8 cellular contexts compared by ENCODE assay signal in the genomic region with DNA sequence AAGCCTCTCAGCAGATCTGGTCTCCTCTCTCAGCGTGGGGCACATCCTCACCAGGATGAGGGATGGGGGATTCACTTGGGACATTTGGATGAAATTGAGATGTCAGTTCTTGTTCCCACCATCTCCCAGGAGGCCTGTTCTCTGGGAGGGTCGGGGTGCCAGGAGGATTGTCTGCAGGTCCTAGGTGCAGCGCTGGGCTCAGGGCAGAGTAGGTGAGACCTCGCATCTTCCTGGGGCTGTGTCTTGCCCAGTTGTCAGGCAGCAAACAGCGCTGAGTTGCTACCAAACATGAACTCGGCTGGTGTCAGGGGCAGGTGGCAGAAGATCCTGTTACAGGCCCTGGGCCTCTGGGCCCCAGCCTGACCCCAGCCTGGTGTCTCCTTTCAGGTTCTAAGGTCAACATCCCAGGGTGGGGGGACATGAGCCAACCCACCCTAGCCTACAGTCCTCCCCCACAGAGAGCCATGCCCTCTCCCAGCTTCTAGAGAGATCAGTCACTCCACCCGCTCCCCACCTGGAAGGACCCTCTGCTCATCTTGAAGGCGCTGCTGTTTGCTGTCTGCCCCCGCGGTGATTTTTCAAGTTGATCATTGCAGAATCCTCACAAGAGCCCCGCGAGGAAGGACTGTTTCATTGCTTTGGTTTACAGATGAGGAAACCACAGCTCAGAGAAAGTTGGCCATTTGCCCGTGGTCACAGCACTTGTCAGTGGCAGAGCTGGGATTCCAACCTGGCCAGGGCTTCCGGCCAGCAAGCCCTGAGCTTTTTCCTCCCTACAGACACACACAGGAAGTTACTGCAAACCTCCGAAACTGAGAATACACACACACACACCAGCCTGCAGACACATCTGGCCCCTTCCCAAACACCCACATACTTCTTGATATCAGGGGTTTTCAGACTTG.
DNase-seq lines count a peak whose midpoint lies in the region; TF ChIP-seq lines count a peak whose summit lies in the region.

No MANE protein-coding gene starts in this region.

- no peak for TF ChIP-seq POLR2A in sigmoid colon (IDR thresholded peaks at IDR 0.05)

- no peaks in the 10 kb centered on the region for H3K79me2 ChIP-seq in hepatocyte

- H3K36me3 Mint-ChIP-seq in activated T-helper 1 cell treated with anti-CD3 and anti-CD28 coated beads, Interleukin-12 subunit alpha, Interleukin-12 subunit beta, Interleukin-2, Interleukin-4 antibody, amounts not matched to agents 30 ng/mL and 10 ng/mL and 1 ng/mL, durations not matched to agents 14 hours and 24 hours and 36 hours (ENCODE audit: low read depth), result peaks cover 20% of the 10 kb centered on the region

- in situ Hi-C loops in GM13977 (cut with MboI; ENCODE audit: low pct_unique_long_range_greater_than_20kb, low sequenced_read_pairs, unreplicated experiment), result no loop called here

- H4K20me1 ChIP-seq in hepatocyte (ENCODE audit: insufficient read depth, poor library complexity, severe bottlenecking), result no peaks in the 10 kb centered on the region

- H3K4me3 Mint-ChIP-seq in activated T-helper 1 cell treated with anti-CD3 and anti-CD28 coated beads, Interleukin-12 subunit alpha, Interleukin-12 subunit beta, Interleukin-2, Interleukin-4 antibody, amounts not matched to agents 30 ng/mL and 10 ng/mL and 1 ng/mL, durations not matched to agents 14 hours and 24 hours and 36 hours, result no peak overlapping the region

- H3K27ac Mint-ChIP-seq in activated T-helper 1 cell treated with anti-CD3 and anti-CD28 coated beads, Interleukin-12 subunit alpha, Interleukin-12 subunit beta, Interleukin-2, Interleukin-4 antibody, amounts not matched to agents 30 ng/mL and 10 ng/mL and 1 ng/mL, durations not matched to agents 14 hours and 24 hours and 36 hours, result peak overlapping the region; percentile 67

- H3K27ac ChIP-seq in sigmoid colon (peak overlapping the region; percentile 89 to 96 (median 92)), hepatocyte (no peak overlapping the region)

- no peaks in the 10 kb centered on the region for H3K9me3 Mint-ChIP-seq in activated T-helper 1 cell treated with anti-CD3 and anti-CD28 coated beads, Interleukin-12 subunit alpha, Interleukin-12 subunit beta, Interleukin-2, Interleukin-4 antibody, amounts not matched to agents 30 ng/mL and 10 ng/mL and 1 ng/mL, durations not matched to agents 14 hours and 24 hours and 36 hours

- H3K36me3 ChIP-seq in sigmoid colon (peaks cover 0 to 7% (median 0%) of the 10 kb centered on the region in 4 donors), hepatocyte (replicated peaks; ENCODE audit: insufficient read depth, low read depth) (no peaks in the 10 kb centered on the region)

- H3K27me3 Mint-ChIP-seq in activated T-helper 1 cell treated with anti-CD3 and anti-CD28 coated beads, Interleukin-12 subunit alpha, Interleukin-12 subunit beta, Interleukin-2, Interleukin-4 antibody, amounts not matched to agents 30 ng/mL and 10 ng/mL and 1 ng/mL, durations not matched to agents 14 hours and 24 hours and 36 hours (ENCODE audit: insufficient read depth), result no peaks in the 10 kb centered on the region

- H3K9me3 ChIP-seq in sigmoid colon (no peaks in the 10 kb centered on the region), hepatocyte (ENCODE audit: low read depth) (no peaks in the 10 kb centered on the region)

- H3K4me1 Mint-ChIP-seq in activated T-helper 1 cell treated with anti-CD3 and anti-CD28 coated beads, Interleukin-12 subunit alpha, Interleukin-12 subunit beta, Interleukin-2, Interleukin-4 antibody, amounts not matched to agents 30 ng/mL and 10 ng/mL and 1 ng/mL, durations not matched to agents 14 hours and 24 hours and 36 hours (ENCODE audit: low read depth), result peaks cover 13% of the 10 kb centered on the region

- DNase-seq in GM13977 (ENCODE audit: low spot score) (peak; percentile 76), H4 (ENCODE audit: low spot score) (peak; percentile 94), M059J (ENCODE audit: low read depth) (peak; percentile 93), head of caudate nucleus (peak in 31 of 42 donors; percentile 31 to 75 (median 57)), sigmoid colon (peak; percentile 94), hepatocyte (ENCODE audit: low spot score) (no peak), NCI-H2171 (lab: John Stamatoyannopoulos, UW) (no peak)
- DNase-seq in activated T-helper 1 cell treated with anti-CD3 and anti-CD28 coated beads, Interleukin-12 subunit alpha, Interleukin-12 subunit beta, Interleukin-2, Interleukin-4 antibody, amounts not matched to agents 30 ng/mL and 10 ng/mL and 1 ng/mL, durations not matched to agents 14 hours and 24 hours and 36 hours (ENCODE audit: low spot score), result peak; percentile 20

- H3K27me3 ChIP-seq in sigmoid colon, result no peaks in the 10 kb centered on the region
- no peaks in the 10 kb centered on the region for H3K27me3 ChIP-seq in hepatocyte

- TF ChIP-seq CTCF in GM13977 (IDR thresholded peaks at IDR 0.05; ENCODE audit: extremely low read depth, insufficient read depth, missing control alignments) (no peak), sigmoid colon (IDR thresholded peaks at IDR 0.05) (no peak), hepatocyte (IDR thresholded peaks at IDR 0.05; ENCODE audit: poor library complexity) (no peak)

- intact Hi-C loops in activated T-helper 1 cell treated with anti-CD3 and anti-CD28 coated beads, Interleukin-12 subunit alpha, Interleukin-12 subunit beta, Interleukin-2, Interleukin-4 antibody, amounts not matched to agents 30 ng/mL and 10 ng/mL and 1 ng/mL, durations not matched to agents 14 hours and 24 hours and 36 hours (cut with micrococcal nuclease), result no loop called here
- intact Hi-C loops in head of caudate nucleus (cut with DNase I), result no loop called here
- intact Hi-C loops in sigmoid colon (cut with DNase I), result no loop called here

- peak in 1 of 4 donors; percentile 9 for TF ChIP-seq EP300 in sigmoid colon (IDR thresholded peaks at IDR 0.05)

- no peaks in the 10 kb centered on the region for H3K9me2 ChIP-seq in hepatocyte (replicated peaks; ENCODE audit: insufficient read depth)

- H3K4me2 ChIP-seq in hepatocyte, result no peak overlapping the region

- H2AFZ ChIP-seq in hepatocyte, result no peak overlapping the region

- H3K4me1 ChIP-seq in sigmoid colon, result peaks cover 0 to 85% (median 82%) of the 10 kb centered on the region in 4 donors
- H3K4me1 ChIP-seq in hepatocyte (ENCODE audit: insufficient read depth), result peaks cover 18% of the 10 kb centered on the region

- H3K4me3 ChIP-seq in sigmoid colon, result no peak overlapping the region
- no peak overlapping the region for H3K4me3 ChIP-seq in hepatocyte

- 58 to 84% methylated on average over 15 of the region's 15 CpGs for WGBS in sigmoid colon, 2 donors
- WGBS in hepatocyte (ENCODE audit: low lambda C conversion rate, missing lambda C conversion rate), result 87% methylated on average over 15 of the region's 15 CpGs

Comparison
In these comparisons a context has a peak if more than half of its experiments do, and no peak if none do; other contexts are left out.
1. DNase-seq: peak in GM13977 (single experiment), H4 (single experiment), M059J (single experiment), activated T-helper 1 cell treated with anti-CD3 and anti-CD28 coated beads, Interleukin-12 subunit alpha, Interleukin-12 subunit beta, Interleukin-2, Interleukin-4 antibody, amounts not matched to agents 30 ng/mL and 10 ng/mL and 1 ng/mL, durations not matched to agents 14 hours and 24 hours and 36 hours (single experiment), head of caudate nucleus (31 of 42) and sigmoid colon (single experiment); none in hepatocyte (single experiment) and NCI-H2171 (single experiment).